In the genomic region with DNA sequence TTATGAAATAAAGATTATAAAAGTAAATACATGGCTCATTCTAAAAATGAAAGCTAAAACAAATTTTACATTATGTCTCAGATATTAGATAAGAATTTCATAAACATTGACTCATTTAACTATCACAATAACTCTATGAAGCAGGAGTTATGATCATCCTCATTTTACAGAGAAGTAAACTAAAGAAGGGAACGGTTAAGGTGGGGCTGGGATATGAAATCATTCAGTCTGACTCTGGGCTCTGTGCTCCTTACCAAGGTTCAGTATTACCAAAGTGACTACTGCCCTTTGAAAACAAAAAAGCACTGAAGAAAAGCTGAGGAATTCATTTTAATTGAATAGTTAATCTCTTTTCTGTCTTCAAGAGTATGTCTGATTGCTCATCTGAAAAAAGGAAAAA, we compare ENCODE assay signal across 15 cellular contexts. TPM values are rescaled to one million over a fixed set of nuclear protein-coding genes. Genes with fewer than 3 reads are reported as not detected.
DNase-seq lines count a peak whose midpoint lies in the region; FAIRE-seq and TF ChIP-seq lines count a peak whose summit lies in the region.
"Had no signal": no experiment of that assay in that cellular context is flagged by ENCODE, and none has a peak within 500 bp of the region (broad histone marks: within the 10 kb centered on the region; RNA-seq: fewer than 3 reads in every experiment).

No MANE protein-coding gene starts in this region.

- TF ChIP-seq CTCF in hepatocyte (IDR thresholded peaks at IDR 0.05; ENCODE audit: poor library complexity) (no peak), neural progenitor cell (IDR thresholded peaks at IDR 0.05) (no peak), tibial nerve (IDR thresholded peaks at IDR 0.05) (no peak)

- no peak for TF ChIP-seq EP300 in tibial nerve (IDR thresholded peaks at IDR 0.05)

- H3K4me3 ChIP-seq in hepatocyte = no peak overlapping the region
- no peak overlapping the region for H3K4me3 ChIP-seq in neural progenitor cell
- no peak overlapping the region for H3K4me3 ChIP-seq in tibial nerve

- H3K27ac ChIP-seq in hepatocyte = peak overlapping the region; percentile 8
- H3K27ac ChIP-seq in neural progenitor cell = no peak overlapping the region
- peak overlapping the region; percentile 41 to 82 (median 68) for H3K27ac ChIP-seq in tibial nerve
- H3K27ac ChIP-seq: C4-2B had no signal

- H3K27me3 ChIP-seq in hepatocyte = no peaks in the 10 kb centered on the region
- no peaks in the 10 kb centered on the region for H3K27me3 ChIP-seq in neural progenitor cell
- no peaks in the 10 kb centered on the region for H3K27me3 ChIP-seq in tibial nerve

- H4K20me1 ChIP-seq in hepatocyte (ENCODE audit: insufficient read depth, poor library complexity, severe bottlenecking) (no peaks in the 10 kb centered on the region), neural progenitor cell (ENCODE audit: low read depth) (no peaks in the 10 kb centered on the region)

- peaks cover 15% of the 10 kb centered on the region for H3K4me1 Mint-ChIP-seq in neural progenitor cell

- 71% methylated on average over 1 of the region's 1 CpG for WGBS in hepatocyte (ENCODE audit: low lambda C conversion rate, missing lambda C conversion rate)
- WGBS in tibial nerve, 2 donors = 40 to 43% methylated on average over 1 of the region's 1 CpG

- H2AFZ ChIP-seq in hepatocyte (no peak overlapping the region), neural progenitor cell (replicated peaks) (no peak overlapping the region)

- peaks cover 17% of the 10 kb centered on the region for H3K4me1 ChIP-seq in hepatocyte (ENCODE audit: insufficient read depth)
- H3K4me1 ChIP-seq in neural progenitor cell = no peaks in the 10 kb centered on the region
- H3K4me1 ChIP-seq in tibial nerve = peaks cover 0 to 49% (median 0%) of the 10 kb centered on the region in 4 donors

- no peaks in the 10 kb centered on the region for H3F3A ChIP-seq in neural progenitor cell (ENCODE audit: low read depth)

- H3K27ac Mint-ChIP-seq in neural progenitor cell = peak overlapping the region; percentile 34

- peak; percentile 76 for FAIRE-seq in TTC549 (lab: Jason Lieb, UNC)
- FAIRE-seq: D721Med had no signal

- no peak overlapping the region for H3K4me3 Mint-ChIP-seq in neural progenitor cell

- H3K9me3 ChIP-seq in hepatocyte (ENCODE audit: low read depth) = no peaks in the 10 kb centered on the region
- no peaks in the 10 kb centered on the region for H3K9me3 ChIP-seq in neural progenitor cell (ENCODE audit: low read depth)
- H3K9me3 ChIP-seq in tibial nerve = no peaks in the 10 kb centered on the region

- H3K36me3 ChIP-seq in hepatocyte (replicated peaks; ENCODE audit: insufficient read depth, low read depth) (no peaks in the 10 kb centered on the region), neural progenitor cell (peaks cover 8% of the 10 kb centered on the region), tibial nerve (no peaks in the 10 kb centered on the region)

- H3K36me3 Mint-ChIP-seq in neural progenitor cell = peaks cover 3% of the 10 kb centered on the region

- TF ChIP-seq POLR2A in tibial nerve (IDR thresholded peaks at IDR 0.05) = no peak

- H3K9ac ChIP-seq in neural progenitor cell = no peak overlapping the region

- H3K4me2 ChIP-seq in hepatocyte = no peak overlapping the region
- no peak overlapping the region for H3K4me2 ChIP-seq in neural progenitor cell

- DNase-seq in hepatocyte (ENCODE audit: low spot score) (no peak), neural progenitor cell (ENCODE audit: low spot score) (no peak), tibial nerve (ENCODE audit: low spot score in 2 of 2) (no peak), retina (no peak), NCI-H524 treated with DMSO at 0.1 percent for 48 hours (lab: John Stamatoyannopoulos, UW) (no peak), NCI-H345 treated with DMSO at 0.1 percent for 48 hours (lab: John Stamatoyannopoulos, UW; ENCODE audit: unreplicated experiment) (no peak)
- DNase-seq: AML-193, NCI-H1417 treated with DMSO at 0.1 percent for 48 hours, NCI-H187 treated with DMSO at 0.1 percent for 48 hours, NCI-H2227 treated with DMSO at 0.1 percent for 48 hours, NCI-H526 had no signal

- H3K79me2 ChIP-seq in hepatocyte = no peaks in the 10 kb centered on the region
- no peaks in the 10 kb centered on the region for H3K79me2 ChIP-seq in neural progenitor cell (ENCODE audit: low read depth)

- H3K9me2 ChIP-seq in hepatocyte (replicated peaks; ENCODE audit: insufficient read depth) = no peaks in the 10 kb centered on the region

- no peaks in the 10 kb centered on the region for H3K9me3 Mint-ChIP-seq in neural progenitor cell

- H3K27me3 Mint-ChIP-seq in neural progenitor cell (ENCODE audit: insufficient read depth, low read depth) = no peaks in the 10 kb centered on the region

RNA-seq across cellular contexts. Expression of a gene that starts 22.1 kb away (rescaled TPM):
- total RNA-seq in hepatocyte (9.4 and 10.6 TPM in 2 replicates), neural progenitor cell (ENCODE audit: low replicate concordance) (1.5 and 2.2 TPM in 2 replicates), tibial nerve (10 to 100 TPM in 3 of 4 donors, 1 to 10 TPM in 1; 9.2 to 38.9 (median 25.4) TPM)
- polyA plus RNA-seq in hepatocyte = 2.0 and 3.3 TPM in 2 replicates
- total RNA-seq: HT-29 had no signal

RNA-seq across cellular contexts. Expression of a gene that starts 49.8 kb away (rescaled TPM):
- total RNA-seq in hepatocyte (4.2 and 5.4 TPM in 2 replicates), neural progenitor cell (ENCODE audit: low replicate concordance) (26.4 and 35.6 TPM in 2 replicates), tibial nerve (10 to 100 TPM; 12.9 to 17.5 (median 16.0) TPM)
- 3.5 and 5.9 TPM in 2 replicates for polyA plus RNA-seq in hepatocyte
